18 cellular contexts compared by ENCODE assay signal in the genomic region with DNA sequence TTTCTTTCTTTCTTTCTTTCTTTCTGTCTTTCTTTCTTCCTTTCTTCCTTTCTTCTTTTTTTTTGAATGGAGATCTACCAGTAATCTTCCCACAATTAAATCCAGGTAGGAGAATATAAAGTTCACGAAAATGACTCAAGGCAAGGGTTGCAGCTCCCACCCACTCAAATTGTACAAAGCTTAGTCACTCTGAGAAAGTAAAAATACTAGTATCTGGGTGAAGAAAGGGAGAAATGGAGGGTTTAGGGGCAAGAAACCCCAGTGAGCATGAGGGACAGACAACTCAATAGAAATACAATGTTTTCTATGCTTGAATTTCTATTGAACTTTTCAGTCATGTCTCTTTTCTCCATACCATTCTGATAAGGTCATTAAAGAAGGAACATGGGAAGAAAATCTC.
"Had no signal": no experiment of that assay in that cellular context is flagged by ENCODE, and none has a peak within 500 bp of the region (broad histone marks: within the 10 kb centered on the region; RNA-seq: fewer than 3 reads in every experiment).

No MANE protein-coding gene starts in this region.

- H3K4me1 Mint-ChIP-seq: neural crest cell had no signal

- H3K4me3 Mint-ChIP-seq: endodermal cell, neural crest cell had no signal

- DNase-seq: activated CD4-positive, alpha-beta T cell treated with anti-CD3 and anti-CD28 coated beads for 1 hour; activated naive CD4-positive, alpha-beta T cell; amniotic stem cell; cortex of kidney; endodermal cell; esophagus squamous epithelium; gastrocnemius medialis; hippocampal formation; kidney glomerular epithelial cell; left lung; naive thymus-derived CD4-positive, alpha-beta T cell; posterior cingulate gyrus; right lobe of liver; stimulated activated naive CD4-positive, alpha-beta T cell; substantia nigra; thyroid gland; upper lobe of right lung had no signal

- H3K27ac Mint-ChIP-seq: endodermal cell had no signal

- H3K9me3 Mint-ChIP-seq: neural crest cell had no signal

- ATAC-seq: gastrocnemius medialis; left lung; naive thymus-derived CD4-positive, alpha-beta T cell; right lobe of liver; upper lobe of right lung had no signal
